9 cellular contexts compared by ENCODE assay signal in genomic region chr1:1889090-1889750, GRCh38. TPM values are rescaled to one million over a fixed set of nuclear protein-coding genes. Genes with fewer than 3 reads are reported as not detected.
DNase-seq lines count a peak whose midpoint lies in the region; ATAC-seq and TF ChIP-seq lines count a peak whose summit lies in the region.
"Had no signal": no experiment of that assay in that cellular context is flagged by ENCODE, and none has a peak within 500 bp of the region (broad histone marks: within the 10 kb centered on the region; RNA-seq: fewer than 3 reads in every experiment).

No MANE protein-coding gene starts in this region.

- TF ChIP-seq CTCF in GM23338 (conservative IDR thresholded peaks at IDR 0.05; ENCODE audit: low read depth in 2 of 2) (no peak), RWPE2 (IDR thresholded peaks at IDR 0.05; ENCODE audit: poor library complexity, severe bottlenecking) (no peak), retinal pigment epithelial cell (conservative IDR thresholded peaks at IDR 0.05; ENCODE audit: low read depth, low read length) (no peak)

- peaks cover 69% of the 10 kb centered on the region for H3K79me2 ChIP-seq in GM23338 (replicated peaks; ENCODE audit: insufficient read depth)

- H3K4me3 ChIP-seq in GM23338: peak overlapping the region; percentile 70
- H3K4me3 ChIP-seq in RWPE2 (ENCODE audit: severe bottlenecking): peak overlapping the region; percentile 99
- H3K4me3 ChIP-seq in retinal pigment epithelial cell (ENCODE audit: low read length): peak overlapping the region; percentile 83

- H3K9me3 ChIP-seq in RWPE2 (ENCODE audit: severe bottlenecking): no peaks in the 10 kb centered on the region

- H3K36me3 Mint-ChIP-seq in GM23338 (ENCODE audit: low read depth): peaks cover 16% of the 10 kb centered on the region

- ATAC-seq in GM23338 (no peak), RWPE2 (ENCODE audit: low read depth) (no peak), GM18505 (IDR thresholded peaks at IDR 0.05; ENCODE audit: unreplicated experiment) (no peak), HG03521 (IDR thresholded peaks at IDR 0.05; ENCODE audit: unreplicated experiment) (no peak), HG03571 (IDR thresholded peaks at IDR 0.05; ENCODE audit: unreplicated experiment) (no peak)

- TF ChIP-seq POLR2A in GM18505 (IDR thresholded peaks at IDR 0.05; ENCODE audit: borderline replicate concordance, extremely low read depth, insufficient read depth, insufficient read length): no peak

- peaks cover 7% of the 10 kb centered on the region for H3K27me3 Mint-ChIP-seq in GM23338 (ENCODE audit: insufficient read depth, low read depth, poor library complexity)

- no peak for DNase-seq in GM23338 (ENCODE audit: low spot score)
- no peak for DNase-seq in RWPE2 (ENCODE audit: low spot score)
- peak; percentile 30 for DNase-seq in fibroblast of gingiva (ENCODE audit: low read depth)
- no peak for DNase-seq in retinal pigment epithelial cell (ENCODE audit: low read depth)
- DNase-seq in NCI-H2196 (lab: John Stamatoyannopoulos, UW; ENCODE audit: unreplicated experiment): no peak
- DNase-seq: NCI-H1436 treated with DMSO at 0.1 percent for 48 hours had no signal

- H3K27me3 ChIP-seq in GM23338 (ENCODE audit: insufficient read depth) (no peaks in the 10 kb centered on the region), RWPE2 (ENCODE audit: insufficient read depth, poor library complexity, severe bottlenecking) (no peaks in the 10 kb centered on the region)

- peaks cover 51% of the 10 kb centered on the region for H4K20me1 ChIP-seq in GM23338 (replicated peaks; ENCODE audit: insufficient read depth)

- peaks cover 35% of the 10 kb centered on the region for H3K4me1 Mint-ChIP-seq in GM23338

- peak overlapping the region; percentile 83 for H3K4me3 Mint-ChIP-seq in GM23338

- H3K27ac ChIP-seq in GM23338 (ENCODE audit: low read depth) (peak overlapping the region; percentile 90), RWPE2 (ENCODE audit: poor library complexity, severe bottlenecking) (peak overlapping the region; percentile 91)

- H3F3A ChIP-seq in GM23338 (replicated peaks; ENCODE audit: low read depth): peaks cover 15% of the 10 kb centered on the region

- H3K4me1 ChIP-seq in GM23338 (ENCODE audit: insufficient read depth) (peaks cover 27% of the 10 kb centered on the region), RWPE2 (ENCODE audit: insufficient read depth, poor library complexity, severe bottlenecking) (peaks cover 24% of the 10 kb centered on the region)

- no peaks in the 10 kb centered on the region for H3K9me3 Mint-ChIP-seq in GM23338

- H3K27ac Mint-ChIP-seq in GM23338: peak overlapping the region; percentile 88

- H3K36me3 ChIP-seq in GM23338 (ENCODE audit: insufficient read depth): no peaks in the 10 kb centered on the region
- peaks cover 16% of the 10 kb centered on the region for H3K36me3 ChIP-seq in RWPE2 (ENCODE audit: low read depth)

- no peak overlapping the region for H2AFZ ChIP-seq in GM23338

- H3K9me2 ChIP-seq in GM23338 (ENCODE audit: insufficient read depth): no peaks in the 10 kb centered on the region

- peak overlapping the region; percentile 78 for H3K4me2 ChIP-seq in GM23338

TF ChIP-seq in GM23338, 12 proteins besides CTCF, POLR2A, EP300 and RAD21:
- no peak for TF ChIP-seq EZH2phosphoT487 (IDR thresholded peaks at IDR 0.05; ENCODE audit: unreplicated experiment)
- TF ChIP-seq STAT1 (IDR thresholded peaks at IDR 0.05; ENCODE audit: unreplicated experiment): no peak
- TF ChIP-seq ZNF331 (CRISPR knock-in tag; IDR thresholded peaks at IDR 0.05; ENCODE audit: low read depth): no peak
- no peak for TF ChIP-seq EZH2 (IDR thresholded peaks at IDR 0.05; ENCODE audit: low read depth, unreplicated experiment)
- TF ChIP-seq JUNB (IDR thresholded peaks at IDR 0.05; ENCODE audit: unreplicated experiment): no peak
- TF ChIP-seq NANOG (IDR thresholded peaks at IDR 0.05; ENCODE audit: borderline replicate concordance): no peak

RNA-seq across cellular contexts. Expression of gene GNB1, which starts 1.7 kb away (rescaled TPM):
- 138 and 147 TPM in 2 replicates for total RNA-seq in GM23338 (2014; rRNA removed; shearing (Covaris generic))
- 65.4 and 78.6 TPM in 2 replicates for polyA plus RNA-seq in GM23338 (2016; fragmentation: Nextera tagmentation; extraction: Ambion mirVana)

RNA-seq across cellular contexts. Expression of gene CALML6, which starts 25.8 kb away (rescaled TPM):
- 0.82 and 0.87 TPM in 2 replicates for total RNA-seq in GM23338 (2014; rRNA removed; shearing (Covaris generic))
- polyA plus RNA-seq in GM23338 (2016; fragmentation: Nextera tagmentation; extraction: Ambion mirVana): 0.42 TPM in 1 of 2 replicates, not detected in the other

RNA-seq across cellular contexts. Expression of gene TMEM52, which starts 29.9 kb away (rescaled TPM):
- 13.4 and 19.5 TPM in 2 replicates for total RNA-seq in GM23338 (2014; rRNA removed; shearing (Covaris generic))
- polyA plus RNA-seq in GM23338 (2016; fragmentation: Nextera tagmentation; extraction: Ambion mirVana): 22.0 and 25.0 TPM in 2 replicates
